ENCODE assay signal across 17 cellular contexts in the genomic region with DNA sequence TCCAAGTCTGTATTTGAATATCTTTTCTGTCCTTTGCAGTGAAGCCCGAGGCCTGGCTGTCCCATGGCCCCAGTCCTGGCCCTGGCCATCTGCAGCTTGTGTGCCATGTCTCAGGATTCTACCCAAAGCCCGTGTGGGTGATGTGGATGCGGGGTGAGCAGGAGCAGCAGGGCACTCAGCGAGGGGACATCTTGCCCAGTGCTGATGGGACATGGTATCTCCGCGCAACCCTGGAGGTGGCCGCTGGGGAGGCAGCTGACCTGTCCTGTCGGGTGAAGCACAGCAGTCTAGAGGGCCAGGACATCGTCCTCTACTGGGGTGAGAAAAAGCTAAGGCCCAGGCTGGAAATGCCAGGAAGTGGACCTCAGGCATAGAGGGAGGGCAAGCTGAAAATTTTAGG. TPM values are rescaled to one million over a fixed set of nuclear protein-coding genes. Genes with fewer than 3 reads are reported as not detected.
"Had no signal": no experiment of that assay in that cellular context is flagged by ENCODE, and none has a peak within 500 bp of the region (broad histone marks: within the 10 kb centered on the region; RNA-seq: fewer than 3 reads in every experiment).

No MANE protein-coding gene starts in this region.

RNA-seq across cellular contexts. Expression of gene CD1A, which starts 2.5 kb away (rescaled TPM):
- total RNA-seq: activated naive CD4-positive, alpha-beta T cell treated with anti-CD3 and anti-CD28 coated beads for 36 hours; activated T-cell treated with anti-CD3 and anti-CD28 coated beads, Interleukin-2, amount 50 U/mL, for 4 hours; activated T-cell treated with anti-CD3 and anti-CD28 coated beads, Interleukin-2, amount 50 U/mL, for 72 hours; activated T-helper 1 cell treated with anti-CD3 and anti-CD28 coated beads, Interleukin-12 subunit alpha, Interleukin-12 subunit beta, Interleukin-2, Interleukin-4 antibody, amounts not matched to agents 30 ng/mL and 10 ng/mL and 1 ng/mL, durations not matched to agents 14 hours and 24 hours and 36 hours; activated T-helper 17 cell treated with anti-CD3 and anti-CD28 coated beads, Interleukin-2, amount 50 U/mL, for 72 hours; activated T-helper 2 cell treated with anti-CD3 and anti-CD28 coated beads, Interferon-gamma antibody, Interleukin-2, Interleukin-4, amounts not matched to agents 10 μg/mL and 5 μg/mL and 100 μg/mL, durations not matched to agents 14 hours and 24 hours and 36 hours; aorta; ascending aorta; astrocyte; body of pancreas; breast epithelium; bronchial epithelial cell; cardiac muscle cell; cardiac septum; cerebellum had no signal
- polyA plus RNA-seq: adrenal gland, cardiac muscle cell had no signal

RNA-seq across cellular contexts. Expression of gene CD1C, which starts 33.0 kb away (rescaled TPM):
- total RNA-seq: activated naive CD8-positive, alpha-beta T cell treated with anti-CD3 and anti-CD28 coated beads, Interleukin-2, amount 10 ng/mL, durations not matched to agents 7 days and 5 days; activated T-helper 17 cell treated with anti-CD3 and anti-CD28 coated beads, Interleukin-2, amount 50 U/mL, for 72 hours; activated T-helper 2 cell treated with anti-CD3 and anti-CD28 coated beads, Interferon-gamma antibody, Interleukin-2, Interleukin-4, amounts not matched to agents 10 μg/mL and 5 μg/mL and 100 μg/mL, durations not matched to agents 14 hours and 24 hours and 36 hours; adrenal gland; ascending aorta; astrocyte; bronchial epithelial cell; cardiac muscle cell; cerebellum had no signal
- polyA plus RNA-seq: cardiac muscle cell had no signal
